17 cellular contexts compared by ENCODE assay signal in the genomic region with DNA sequence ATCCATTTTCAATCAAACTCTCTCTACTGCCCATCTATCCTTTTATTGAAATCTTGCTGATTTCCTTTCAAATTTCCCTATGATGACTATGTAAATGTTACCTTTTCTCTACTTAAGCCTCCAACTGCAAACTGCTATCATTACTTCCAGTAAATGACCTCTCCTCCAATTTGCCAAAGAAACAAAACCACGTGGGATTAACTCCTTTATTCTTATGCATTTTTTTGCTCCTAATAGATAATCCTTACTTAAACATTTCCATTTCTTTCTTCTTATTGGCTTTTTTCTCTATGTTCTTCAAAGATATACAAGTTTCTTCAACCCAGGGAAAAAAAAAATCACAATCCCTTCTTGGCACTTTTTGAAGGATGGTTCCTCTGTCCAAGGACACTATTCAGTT.
A peak's percentile ranks its signal among the peaks of the same experiment; 100 is the strongest.
DNase-seq lines count a peak whose midpoint lies in the region; ATAC-seq, FAIRE-seq and TF ChIP-seq lines count a peak whose summit lies in the region.
"Had no signal": no experiment of that assay in that cellular context is flagged by ENCODE, and none has a peak within 500 bp of the region (broad histone marks: within the 10 kb centered on the region; RNA-seq: fewer than 3 reads in every experiment).

No MANE protein-coding gene starts in this region.

- peaks cover 44% of the 10 kb centered on the region; the same call in 2 of the 3 replicates for H3K36me3 ChIP-seq in K562 (ENCODE audit: control insufficient read depth, insufficient read depth, low read length)
- no peaks in the 10 kb centered on the region for H3K36me3 ChIP-seq in iPS-15b (ENCODE audit: control insufficient read depth, insufficient read depth, low read length)
- H3K36me3 ChIP-seq in smooth muscle cell (ENCODE audit: low read depth) = peaks cover 3% of the 10 kb centered on the region
- H3K36me3 ChIP-seq in A673 (ENCODE audit: insufficient read depth, low read length, poor library complexity, severe bottlenecking) = peaks cover 10% of the 10 kb centered on the region

- ATAC-seq in K562 = no peak
- no peak for ATAC-seq in sciatic nerve
- no peak for ATAC-seq in activated CD4-positive, CD25-positive, alpha-beta regulatory T cell treated with anti-CD3 and anti-CD28 coated beads, Interleukin-2, amount 50 U/mL, for 24 hours
- ATAC-seq: GM12878 had no signal

- DNase-seq in H54 (ENCODE audit: insufficient read length, low spot score) = no peak
- no peak for DNase-seq in K562 (ENCODE audit: extremely low read depth in 1 of 4, low spot score in 3 of 4)
- DNase-seq in smooth muscle cell (lab: John Stamatoyannopoulos, UW; ENCODE audit: unreplicated experiment) = no peak
- no peak for DNase-seq in A673 (ENCODE audit: low spot score)
- DNase-seq in sciatic nerve (ENCODE audit: low spot score) = no peak
- DNase-seq: 8988T; CD4-positive, CD25-positive, alpha-beta regulatory T cell; CD8-positive, alpha-beta memory T cell; COR-L47; DMS 273 treated with DMSO at 0.1 percent for 48 hours; DMS53; DND-41; HCEC 1CT had no signal

- H3K4me2 ChIP-seq in K562 (ENCODE audit: insufficient read depth, low read length) (no peak overlapping the region), smooth muscle cell (peak overlapping the region; percentile 54)
- H3K4me2 ChIP-seq: BLaER1 treated with 17β-estradiol and CSF1 and Interleukin-3, amounts not matched to agents 10 nM and 100 nM had no signal

- no peak overlapping the region for H3K27ac ChIP-seq in K562 (ENCODE audit: extremely low read depth, low read depth, low read length)
- H3K27ac ChIP-seq in smooth muscle cell (ENCODE audit: low read depth) = peak overlapping the region; percentile 83
- H3K27ac ChIP-seq in A673 (ENCODE audit: low read depth, low read length, poor library complexity, severe bottlenecking) = no peak overlapping the region
- H3K27ac ChIP-seq: BLaER1 treated with 17β-estradiol and CSF1 and Interleukin-3, amounts not matched to agents 10 nM and 100 nM had no signal

- CTCF ChIA-PET in K562 (lab: Yijun Ruan, JAX; ENCODE audit: low intra/inter-chr PET ratio) = no interaction called here
- CTCF ChIA-PET in A673 (lab: Charles Lee) = no interaction called here

- in situ Hi-C loops in K562 (cut with MboI) = no loop called here

- POLR2A ChIA-PET in K562 (lab: Yijun Ruan, JAX) (no interaction called here), A673 (lab: Charles Lee; ENCODE audit: low non-redundant PET) (no interaction called here)

- TF ChIP-seq POLR2A in H54 (IDR thresholded peaks at IDR 0.05; ENCODE audit: low read depth, low read length) (no peak), K562 (conservative IDR thresholded peaks at IDR 0.05) (no peak)

- no peak overlapping the region for H3K4me3 ChIP-seq in K562
- no peak overlapping the region for H3K4me3 ChIP-seq in iPS-15b (ENCODE audit: low read depth, low read length)
- no peak overlapping the region for H3K4me3 ChIP-seq in smooth muscle cell
- H3K4me3 ChIP-seq in A673 (ENCODE audit: low read depth, low read length, poor library complexity, severe bottlenecking) = no peak overlapping the region
- H3K4me3 ChIP-seq: BLaER1 treated with 17β-estradiol and CSF1 and Interleukin-3, amounts not matched to agents 10 nM and 100 nM; GM12878 had no signal

- no peaks in the 10 kb centered on the region for H3F3A ChIP-seq in smooth muscle cell (ENCODE audit: low read depth)

- TF ChIP-seq RAD21 in K562 (CRISPR knock-in tag; conservative IDR thresholded peaks at IDR 0.05 in 1 of 2, IDR thresholded peaks at IDR 0.05 in 1 of 2) = no peak

- TF ChIP-seq EP300 in K562 (IDR thresholded peaks at IDR 0.05; ENCODE audit: low read length) = no peak

- H3K9me3 ChIP-seq in K562 (replicated peaks; ENCODE audit: control insufficient read depth, insufficient read depth, low read depth, low read length) (no peaks in the 10 kb centered on the region), iPS-15b (ENCODE audit: control insufficient read depth, insufficient read depth, low read length) (no peaks in the 10 kb centered on the region), smooth muscle cell (replicated peaks; ENCODE audit: low read depth) (no peaks in the 10 kb centered on the region), A673 (ENCODE audit: low read depth, low read length, poor library complexity, severe bottlenecking) (no peaks in the 10 kb centered on the region)

- H4K20me1 ChIP-seq in K562 (replicated peaks; ENCODE audit: control insufficient read depth, insufficient read depth, low read length) (no peaks in the 10 kb centered on the region), smooth muscle cell (ENCODE audit: low read depth) (no peaks in the 10 kb centered on the region)

- intact Hi-C loops in K562 (cut with micrococcal nuclease) (no loop called here), A673 (cut with micrococcal nuclease; ENCODE audit: unreplicated experiment) (no loop called here), sciatic nerve (cut with DNase I) (no loop called here)

- no TSS peak for BruUV-seq in K562 (replicated peaks; lab: Mats Ljungman, UMichigan)
- BruUV-seq in A673 (replicated peaks; lab: Mats Ljungman, UMichigan) = no TSS peak

- WGBS in K562 (ENCODE audit: insufficient coverage, low coverage, missing lambda C conversion rate) = 53% methylated on average over 1 of the region's 1 CpG
- WGBS in smooth muscle cell (ENCODE audit: low lambda C conversion rate) = 46% methylated on average over 1 of the region's 1 CpG

- no peaks in the 10 kb centered on the region for H3K9me1 ChIP-seq in K562 (ENCODE audit: control insufficient read depth, insufficient read depth, low read length)

- H2AFZ ChIP-seq in K562 (ENCODE audit: low read depth, low read length) (no peak overlapping the region), smooth muscle cell (ENCODE audit: low read depth) (no peak overlapping the region)

- H3K4me1 ChIP-seq in K562 (replicated peaks in 1 of 2; ENCODE audit: control insufficient read depth in 2 of 2, insufficient read depth in 2 of 2, low read length in 2 of 2) = no peaks in the 10 kb centered on the region
- H3K4me1 ChIP-seq in iPS-15b (ENCODE audit: control insufficient read depth, insufficient read depth, low read length) = peaks cover 2% of the 10 kb centered on the region
- peaks cover 6% of the 10 kb centered on the region for H3K4me1 ChIP-seq in smooth muscle cell (ENCODE audit: low read depth)
- H3K4me1 ChIP-seq in A673 (ENCODE audit: insufficient read depth, low read length, poor library complexity, severe bottlenecking) = no peaks in the 10 kb centered on the region

- TF ChIP-seq CTCF in K562 (IDR thresholded peaks at IDR 0.05 in 2 of 3, conservative IDR thresholded peaks at IDR 0.05 in 1 of 3; ENCODE audit: insufficient read depth in 2 of 3, low read depth in 1 of 3, low read length in 3 of 3) (no peak), smooth muscle cell (IDR thresholded peaks at IDR 0.05; ENCODE audit: borderline replicate concordance, insufficient read depth, poor library complexity, severe bottlenecking) (no peak), A673 (conservative IDR thresholded peaks at IDR 0.05; ENCODE audit: low read depth, low read length) (no peak)

- no peaks in the 10 kb centered on the region for H3K27me3 ChIP-seq in K562 (ENCODE audit: control insufficient read depth in 2 of 2, insufficient read depth in 2 of 2, low read length in 2 of 2)
- no peaks in the 10 kb centered on the region for H3K27me3 ChIP-seq in iPS-15b (ENCODE audit: control insufficient read depth, insufficient read depth, low read length)
- no peaks in the 10 kb centered on the region for H3K27me3 ChIP-seq in smooth muscle cell (ENCODE audit: low read depth)
- no peaks in the 10 kb centered on the region for H3K27me3 ChIP-seq in A673 (replicated peaks; ENCODE audit: insufficient read depth, low read depth, low read length, poor library complexity)
- H3K27me3 ChIP-seq: BLaER1 treated with 17β-estradiol and CSF1 and Interleukin-3, amounts not matched to agents 10 nM and 100 nM had no signal

- no peak overlapping the region for H3K9ac ChIP-seq in K562 (ENCODE audit: insufficient read depth in 1 of 2, low read depth in 2 of 2, low read length in 2 of 2)
- H3K9ac ChIP-seq in iPS-15b (ENCODE audit: low read depth, low read length) = peak overlapping the region; percentile 26
- H3K9ac ChIP-seq in smooth muscle cell (ENCODE audit: low read depth) = peak overlapping the region; percentile 24
- H3K9ac ChIP-seq: BLaER1 treated with 17β-estradiol and CSF1 and Interleukin-3, amounts not matched to agents 10 nM and 100 nM had no signal

- H3K79me2 ChIP-seq in K562 (ENCODE audit: control insufficient read depth, insufficient read depth, low read length) (no peaks in the 10 kb centered on the region), smooth muscle cell (ENCODE audit: low read depth) (no peaks in the 10 kb centered on the region)

- FAIRE-seq in H54 (lab: Jason Lieb, UNC) (peak; percentile 27), K562 (lab: Jason Lieb, UNC) (peak; percentile 26)
- FAIRE-seq: GM12878 had no signal

TF ChIP-seq in K562, 482 proteins besides CTCF, POLR2A, EP300 and RAD21 (continues in another document):
- TF ChIP-seq, protein P1, sequence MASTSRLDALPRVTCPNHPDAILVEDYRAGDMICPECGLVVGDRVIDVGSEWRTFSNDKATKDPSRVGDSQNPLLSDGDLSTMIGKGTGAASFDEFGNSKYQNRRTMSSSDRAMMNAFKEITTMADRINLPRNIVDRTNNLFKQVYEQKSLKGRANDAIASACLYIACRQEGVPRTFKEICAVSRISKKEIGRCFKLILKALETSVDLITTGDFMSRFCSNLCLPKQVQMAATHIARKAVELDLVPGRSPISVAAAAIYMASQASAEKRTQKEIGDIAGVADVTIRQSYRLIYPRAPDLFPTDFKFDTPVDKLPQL (IDR thresholded peaks at IDR 0.05; ENCODE audit: extremely low read depth, insufficient read length) = no peak
- TF ChIP-seq HNRNPH1 (optimal IDR thresholded peaks at IDR 0.05; ENCODE audit: low read depth, low read length) (no peak), ZNF644 (tag; IDR thresholded peaks at IDR 0.05; ENCODE audit: low read depth) (no peak), MYBL2 (IDR thresholded peaks at IDR 0.05; ENCODE audit: low read depth) (no peak), MYBL2 (CRISPR knock-in tag; IDR thresholded peaks at IDR 0.05; ENCODE audit: borderline replicate concordance) (no peak), SOX6 (IDR thresholded peaks at IDR 0.05) (no peak), HMG20B (CRISPR knock-in tag; IDR thresholded peaks at IDR 0.05) (no peak), SIN3A (IDR thresholded peaks at IDR 0.05; ENCODE audit: borderline replicate concordance in 2 of 2, control insufficient read depth in 1 of 2, low read depth in 2 of 2, low read length in 2 of 2) (no peak), TCF3 (CRISPR knock-in tag; IDR thresholded peaks at IDR 0.05) (no peak)
- TF ChIP-seq, protein P2, sequence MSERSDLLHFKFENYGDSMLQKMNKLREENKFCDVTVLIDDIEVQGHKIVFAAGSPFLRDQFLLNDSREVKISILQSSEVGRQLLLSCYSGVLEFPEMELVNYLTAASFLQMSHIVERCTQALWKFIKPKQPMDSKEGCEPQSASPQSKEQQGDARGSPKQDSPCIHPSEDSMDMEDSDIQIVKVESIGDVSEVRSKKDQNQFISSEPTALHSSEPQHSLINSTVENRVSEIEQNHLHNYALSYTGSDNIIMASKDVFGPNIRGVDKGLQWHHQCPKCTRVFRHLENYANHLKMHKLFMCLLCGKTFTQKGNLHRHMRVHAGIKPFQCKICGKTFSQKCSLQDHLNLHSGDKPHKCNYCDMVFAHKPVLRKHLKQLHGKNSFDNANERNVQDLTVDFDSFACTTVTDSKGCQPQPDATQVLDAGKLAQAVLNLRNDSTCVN (CRISPR knock-in tag; IDR thresholded peaks at IDR 0.05) = no peak

Comparison
In these comparisons a context has a peak if more than half of its experiments do, and no peak if none do; other contexts are left out.
1. H3K9ac ChIP-seq: peak in iPS-15b (single experiment) and smooth muscle cell (single experiment); none in K562 (0 of 2).